In the genomic region with DNA sequence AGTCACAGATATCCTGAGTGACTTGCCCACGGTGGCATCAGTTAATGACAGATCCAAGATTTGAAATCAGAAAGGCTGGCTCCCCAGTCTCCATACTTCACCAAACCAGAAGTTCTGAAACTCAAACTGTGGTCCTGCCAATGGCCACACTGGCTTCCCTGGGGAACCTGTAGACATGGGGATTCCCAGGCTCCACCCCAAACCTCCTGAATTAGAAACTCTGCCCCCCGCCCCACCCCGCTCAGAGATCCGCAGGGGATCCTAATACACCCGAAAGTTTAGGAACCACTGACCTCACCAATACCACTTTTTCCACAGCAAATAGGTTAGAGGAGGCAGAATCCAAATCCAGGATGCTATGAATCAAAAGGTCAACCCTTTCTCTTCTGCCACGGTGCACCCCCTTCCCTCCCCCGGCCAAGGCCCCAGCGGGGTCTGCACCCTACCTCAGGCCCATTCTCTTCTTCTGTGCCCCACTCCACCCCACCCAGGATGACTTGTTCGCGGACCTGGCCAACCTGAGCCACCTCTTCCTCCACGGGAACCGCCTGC, we compare ENCODE assay signal across 8 cellular contexts. TPM values are rescaled to one million over a fixed set of nuclear protein-coding genes. Genes with fewer than 3 reads are reported as not detected.
A peak's percentile ranks its signal among the peaks of the same experiment; 100 is the strongest.
DNase-seq lines count a peak whose midpoint lies in the region; ATAC-seq and TF ChIP-seq lines count a peak whose summit lies in the region.

No MANE protein-coding gene starts in this region.

- DNase-seq in MM.1S: peak; percentile 30
- DNase-seq in fibroblast of villous mesenchyme (ENCODE audit: low read depth): no peak
- DNase-seq in smooth muscle cell (lab: John Stamatoyannopoulos, UW; ENCODE audit: unreplicated experiment): no peak
- no peak for DNase-seq in foreskin melanocyte
- DNase-seq in 8988T: no peak

- peak overlapping the region; percentile 73 for H3K9ac ChIP-seq in MM.1S (ENCODE audit: low read length)
- H3K9ac ChIP-seq in smooth muscle cell (ENCODE audit: low read depth): no peak overlapping the region

- H3K4me1 ChIP-seq in MM.1S (ENCODE audit: low read length) (peaks cover 18% of the 10 kb centered on the region; the same call in 1 of the 2 replicates), smooth muscle cell (ENCODE audit: low read depth) (peaks cover 4% of the 10 kb centered on the region)

- H3K79me2 ChIP-seq in MM.1S (ENCODE audit: low read length): no peaks in the 10 kb centered on the region
- H3K79me2 ChIP-seq in smooth muscle cell (ENCODE audit: low read depth): no peaks in the 10 kb centered on the region

- H4K20me1 ChIP-seq in MM.1S (ENCODE audit: insufficient read depth, low read length) (no peaks in the 10 kb centered on the region), smooth muscle cell (ENCODE audit: low read depth) (no peaks in the 10 kb centered on the region)

- 54% methylated on average over 11 of the region's 12 CpGs for WGBS in smooth muscle cell (ENCODE audit: low lambda C conversion rate)

- H3K27ac ChIP-seq in MM.1S (ENCODE audit: low read length) (peak overlapping the region; percentile 48; the same call in 1 of the 2 replicates), smooth muscle cell (ENCODE audit: low read depth) (no peak overlapping the region)

- peak; percentile 16 for ATAC-seq in GM19438 (IDR thresholded peaks at IDR 0.05; ENCODE audit: low read depth, unreplicated experiment)
- ATAC-seq in HG02938 (IDR thresholded peaks at IDR 0.05; ENCODE audit: unreplicated experiment): no peak
- no peak for ATAC-seq in HG03280 (IDR thresholded peaks at IDR 0.05; ENCODE audit: unreplicated experiment)

- no peaks in the 10 kb centered on the region for H3K9me2 ChIP-seq in MM.1S (replicated peaks; ENCODE audit: insufficient read depth, low read length)

- H3K27me3 ChIP-seq in MM.1S (replicated peaks; ENCODE audit: insufficient read depth, low read length) (no peaks in the 10 kb centered on the region), smooth muscle cell (ENCODE audit: low read depth) (peaks cover 98% of the 10 kb centered on the region)

- H3K4me3 ChIP-seq in MM.1S (ENCODE audit: low read length) (peak overlapping the region; percentile 60), fibroblast of villous mesenchyme (ENCODE audit: low read depth, low read length) (peak overlapping the region; percentile 34), smooth muscle cell (peak overlapping the region; percentile 46)

- H2AFZ ChIP-seq in MM.1S (ENCODE audit: low read length) (peak overlapping the region; percentile 62), smooth muscle cell (ENCODE audit: low read depth) (no peak overlapping the region)

- H3K9me3 ChIP-seq in MM.1S (replicated peaks; ENCODE audit: insufficient read depth, low read length) (no peaks in the 10 kb centered on the region), smooth muscle cell (replicated peaks; ENCODE audit: low read depth) (no peaks in the 10 kb centered on the region)

- H3K36me3 ChIP-seq in MM.1S (replicated peaks; ENCODE audit: insufficient read depth, low read length) (no peaks in the 10 kb centered on the region), smooth muscle cell (ENCODE audit: low read depth) (no peaks in the 10 kb centered on the region)

- H3F3A ChIP-seq in MM.1S (ENCODE audit: insufficient read depth, low read length) (no peaks in the 10 kb centered on the region), smooth muscle cell (ENCODE audit: low read depth) (no peaks in the 10 kb centered on the region)

- TF ChIP-seq CTCF in MM.1S (IDR thresholded peaks at IDR 0.05; ENCODE audit: low read length) (no peak), fibroblast of villous mesenchyme (IDR thresholded peaks at IDR 0.05; ENCODE audit: insufficient read depth, low read depth, low read length) (no peak), smooth muscle cell (IDR thresholded peaks at IDR 0.05; ENCODE audit: borderline replicate concordance, insufficient read depth, poor library complexity, severe bottlenecking) (no peak)

- H3K4me2 ChIP-seq in MM.1S (ENCODE audit: low read depth, low read length) (peak overlapping the region; percentile 96), smooth muscle cell (peak overlapping the region; percentile 88)

RNA-seq across cellular contexts. Expression of a gene that starts 15.4 kb away (rescaled TPM):
- not detected in 2 replicates for total RNA-seq in fibroblast of villous mesenchyme
- total RNA-seq in smooth muscle cell: 0.18 TPM in 1 of 2 replicates, not detected in the other
- polyA plus RNA-seq in smooth muscle cell: 0.34 and 0.76 TPM in 2 replicates

RNA-seq across cellular contexts. Expression of a gene that starts 39.8 kb away (rescaled TPM):
- 6.0 and 9.3 TPM in 2 replicates for total RNA-seq in fibroblast of villous mesenchyme
- total RNA-seq in smooth muscle cell: 1.3 and 9.4 TPM in 2 replicates
- 7.3 and 7.4 TPM in 2 replicates for polyA plus RNA-seq in smooth muscle cell

RNA-seq across cellular contexts. Expression of a gene that starts 48.8 kb away (rescaled TPM):
- total RNA-seq in fibroblast of villous mesenchyme (16.4 and 26.3 TPM in 2 replicates), smooth muscle cell (8.0 and 9.3 TPM in 2 replicates)
- 12.8 and 13.5 TPM in 2 replicates for polyA plus RNA-seq in smooth muscle cell

RNA-seq across cellular contexts. Expression of a gene that starts 54.8 kb away (rescaled TPM):
- total RNA-seq in fibroblast of villous mesenchyme (27.7 and 39.3 TPM in 2 replicates), smooth muscle cell (31.1 and 34.2 TPM in 2 replicates)
- polyA plus RNA-seq in smooth muscle cell: 108 and 110 TPM in 2 replicates
